ENCODE assay signal across 9 cellular contexts in the genomic region with DNA sequence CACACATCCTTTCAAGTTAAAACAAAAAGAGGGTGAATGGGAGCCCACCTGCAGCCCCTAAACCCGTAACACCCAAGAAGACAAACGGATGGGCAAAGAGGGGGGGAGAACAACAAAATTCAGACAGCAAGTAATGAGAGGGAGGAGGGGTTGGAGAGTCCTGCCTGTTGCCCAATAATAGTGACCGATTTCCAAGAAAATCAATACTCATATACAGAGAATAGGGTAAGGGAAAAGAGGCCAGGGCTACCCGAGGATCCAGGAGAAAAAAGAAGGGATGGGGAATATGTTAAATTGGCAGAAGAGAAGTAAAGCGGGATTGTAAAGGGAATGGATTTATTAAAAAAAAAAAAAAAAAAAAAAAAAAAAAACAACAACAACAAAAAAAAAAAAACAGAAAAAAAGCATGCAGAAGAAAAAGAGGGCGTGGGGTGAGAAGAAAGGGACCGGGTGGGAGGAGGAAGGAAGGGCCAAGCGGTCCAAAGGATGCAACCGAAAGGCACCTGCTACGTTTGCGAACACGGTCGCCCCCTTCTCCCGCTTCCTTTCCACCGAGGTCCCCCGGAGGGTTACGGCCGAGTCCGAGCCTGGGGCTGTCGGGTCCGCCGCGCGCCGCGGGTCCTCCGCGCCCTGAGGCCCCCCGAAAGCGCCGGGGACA. TPM values are rescaled to one million over a fixed set of nuclear protein-coding genes. Genes with fewer than 3 reads are reported as not detected.
A peak's percentile ranks its signal among the peaks of the same experiment; 100 is the strongest.
DNase-seq lines count a peak whose midpoint lies in the region; ATAC-seq and TF ChIP-seq lines count a peak whose summit lies in the region.
"Had no signal": no experiment of that assay in that cellular context is flagged by ENCODE, and none has a peak within 500 bp of the region (broad histone marks: within the 10 kb centered on the region; RNA-seq: fewer than 3 reads in every experiment).

No MANE protein-coding gene starts in this region.

- H3K27me3 ChIP-seq in iPS-18a (ENCODE audit: control insufficient read depth, insufficient read depth, low read length) = peaks cover 35% of the 10 kb centered on the region

- no peaks in the 10 kb centered on the region for H3K36me3 Mint-ChIP-seq in activated B cell treated with CpG ODN at 0.5 μM for 24 hours (ENCODE audit: low read depth)
- no peaks in the 10 kb centered on the region for H3K36me3 Mint-ChIP-seq in stimulated activated memory B cell treated with anti-CD40 and anti-IgM and Interleukin-4, amounts not matched to agents 10 μg/mL and 1 μg/mL and 100 μg/mL, for 72 hours

- H3K27ac ChIP-seq in iPS-18a (ENCODE audit: low read length) = no peak overlapping the region

- H3K36me3 ChIP-seq in iPS-18a (ENCODE audit: control insufficient read depth, low read depth, low read length) = no peaks in the 10 kb centered on the region

- DNase-seq in NCI-H82 (lab: John Stamatoyannopoulos, UW) = peak; percentile 41
- DNase-seq in NCI-H82 treated with DMSO at 0.1 percent for 48 hours (lab: John Stamatoyannopoulos, UW; ENCODE audit: unreplicated experiment) = no peak
- DNase-seq in activated B cell treated with CpG ODN at 0.5 μM for 24 hours = no peak
- DNase-seq in NCI-H1694 treated with DMSO at 0.1 percent for 48 hours (lab: John Stamatoyannopoulos, UW) = no peak
- no peak for DNase-seq in DMS153 treated with DMSO at 0.1 percent for 48 hours (lab: John Stamatoyannopoulos, UW; ENCODE audit: unreplicated experiment)

- peak overlapping the region; percentile 70 for H3K4me3 ChIP-seq in iPS-18a (ENCODE audit: low read length)

- POLR2A ChIA-PET in activated B cell treated with CpG ODN at 0.5 μM for 24 hours (lab: Charles Lee) = no interaction called here

- CTCF ChIA-PET in activated B cell treated with CpG ODN at 0.5 μM for 24 hours (lab: Charles Lee) = no interaction called here

- no peak overlapping the region for H3K9ac ChIP-seq in iPS-18a (ENCODE audit: low read length)

- TF ChIP-seq CTCF in activated B cell treated with CpG ODN at 0.5 μM for 24 hours (IDR thresholded peaks at IDR 0.05) = no peak

- peaks cover 14% of the 10 kb centered on the region for H3K4me1 Mint-ChIP-seq in activated B cell treated with CpG ODN at 0.5 μM for 24 hours
- peaks cover 20% of the 10 kb centered on the region for H3K4me1 Mint-ChIP-seq in stimulated activated memory B cell treated with anti-CD40 and anti-IgM and Interleukin-4, amounts not matched to agents 10 μg/mL and 1 μg/mL and 100 μg/mL, for 72 hours

- H3K4me1 ChIP-seq in iPS-18a (ENCODE audit: control insufficient read depth, low read depth, low read length) = no peaks in the 10 kb centered on the region

- H3K9me3 ChIP-seq in iPS-18a (ENCODE audit: control insufficient read depth, low read depth, low read length) = no peaks in the 10 kb centered on the region

- ATAC-seq in activated B cell treated with CpG ODN at 0.5 μM for 24 hours (ENCODE audit: low read depth) = no peak
- ATAC-seq in stimulated activated memory B cell treated with anti-CD40 and anti-IgM and Interleukin-4, amounts not matched to agents 10 μg/mL and 1 μg/mL and 100 μg/mL, for 72 hours = peak; percentile 10
- ATAC-seq in GM21360 (IDR thresholded peaks at IDR 0.05; ENCODE audit: unreplicated experiment) = no peak

- intact Hi-C loops in activated B cell treated with CpG ODN at 0.5 μM for 24 hours (cut with micrococcal nuclease) = no loop called here

- no peaks in the 10 kb centered on the region for H3K9me3 Mint-ChIP-seq in activated B cell treated with CpG ODN at 0.5 μM for 24 hours
- no peaks in the 10 kb centered on the region for H3K9me3 Mint-ChIP-seq in stimulated activated memory B cell treated with anti-CD40 and anti-IgM and Interleukin-4, amounts not matched to agents 10 μg/mL and 1 μg/mL and 100 μg/mL, for 72 hours

- peaks cover 41% of the 10 kb centered on the region for H3K27me3 Mint-ChIP-seq in activated B cell treated with CpG ODN at 0.5 μM for 24 hours
- H3K27me3 Mint-ChIP-seq in stimulated activated memory B cell treated with anti-CD40 and anti-IgM and Interleukin-4, amounts not matched to agents 10 μg/mL and 1 μg/mL and 100 μg/mL, for 72 hours = peaks cover 45% of the 10 kb centered on the region

- H3K4me3 Mint-ChIP-seq in activated B cell treated with CpG ODN at 0.5 μM for 24 hours = peak overlapping the region; percentile 81
- H3K4me3 Mint-ChIP-seq in stimulated activated memory B cell treated with anti-CD40 and anti-IgM and Interleukin-4, amounts not matched to agents 10 μg/mL and 1 μg/mL and 100 μg/mL, for 72 hours = peak overlapping the region; percentile 73

- H3K27ac Mint-ChIP-seq in activated B cell treated with CpG ODN at 0.5 μM for 24 hours = no peak overlapping the region
- no peak overlapping the region for H3K27ac Mint-ChIP-seq in stimulated activated memory B cell treated with anti-CD40 and anti-IgM and Interleukin-4, amounts not matched to agents 10 μg/mL and 1 μg/mL and 100 μg/mL, for 72 hours

RNA-seq across cellular contexts. Expression of a gene that starts 0.9 kb away (rescaled TPM):
- 0.11 TPM in 1 of 2 replicates, not detected in the other for total RNA-seq in activated B cell treated with CpG ODN at 0.5 μM for 24 hours
- total RNA-seq: bronchial epithelial cell had no signal
